Comparison of ENCODE assay signal across 12 cellular contexts in the genomic region with DNA sequence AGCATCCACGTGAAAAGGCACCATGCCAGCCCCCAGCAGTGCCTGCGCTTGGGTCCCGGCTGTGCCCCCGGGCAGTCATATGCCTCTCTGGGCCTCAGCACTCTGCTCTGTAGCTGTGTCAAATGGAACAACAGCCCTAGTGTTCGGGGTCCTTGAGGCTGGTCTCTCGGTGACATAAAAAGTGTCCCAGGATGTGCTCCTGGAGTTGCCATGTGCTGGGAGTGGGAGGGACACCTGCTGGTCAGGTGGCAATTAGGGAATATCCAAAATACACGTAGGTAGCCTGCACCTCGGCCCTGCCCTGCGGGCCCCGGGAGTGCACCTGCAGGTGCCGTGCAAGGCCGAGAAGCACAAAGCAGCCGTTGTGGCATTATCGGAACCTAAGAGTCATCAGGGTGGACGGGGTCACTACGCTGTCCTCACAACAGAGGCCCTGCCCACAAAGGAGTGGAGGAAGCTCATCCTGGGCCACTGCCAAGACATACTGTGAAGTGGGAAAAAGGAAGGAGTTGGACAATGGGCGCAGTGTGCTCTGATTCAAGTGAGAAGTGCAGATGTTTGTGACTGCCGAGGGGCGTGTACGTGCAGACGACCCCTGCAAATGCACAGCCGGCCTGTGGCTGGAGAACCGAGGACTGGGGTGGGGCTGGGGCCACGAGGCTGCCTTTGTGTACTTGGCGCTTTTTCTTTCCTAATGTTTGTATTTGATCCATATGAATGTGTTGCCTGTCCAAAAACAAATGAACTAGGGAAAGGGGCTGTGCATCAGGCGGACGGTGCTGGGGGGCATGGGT. TPM values are rescaled to one million over a fixed set of nuclear protein-coding genes. Genes with fewer than 3 reads are reported as not detected.
A peak's percentile ranks its signal among the peaks of the same experiment; 100 is the strongest.
DNase-seq lines count a peak whose midpoint lies in the region; TF ChIP-seq lines count a peak whose summit lies in the region.
"Had no signal": no experiment of that assay in that cellular context is flagged by ENCODE, and none has a peak within 500 bp of the region (broad histone marks: within the 10 kb centered on the region; RNA-seq: fewer than 3 reads in every experiment).

No MANE protein-coding gene starts in this region.

- H3K4me1 Mint-ChIP-seq in Calu3 (ENCODE audit: low read depth, unreplicated experiment), result peaks cover 28% of the 10 kb centered on the region
- H3K4me1 Mint-ChIP-seq in neural progenitor cell, result peaks cover 33% of the 10 kb centered on the region
- H3K4me1 Mint-ChIP-seq in activated CD4-positive, alpha-beta memory T cell treated with anti-CD3 and anti-CD28 coated beads, Interleukin-2, amount 10 ng/mL, durations not matched to agents 7 days and 5 days, result peaks cover 3% of the 10 kb centered on the region
- H3K4me1 Mint-ChIP-seq: activated T-helper 17 cell treated with anti-CD3 and anti-CD28 coated beads, Interleukin-2, amount 50 U/mL, for 72 hours had no signal

- no peaks in the 10 kb centered on the region for H3K9me3 ChIP-seq in neural progenitor cell (ENCODE audit: low read depth)

- DNase-seq in Calu3 (peak; percentile 95), NCI-H748 (lab: John Stamatoyannopoulos, UW; ENCODE audit: unreplicated experiment) (peak; percentile 87), epithelial cell of esophagus (ENCODE audit: low read depth) (peak; percentile 29), neural progenitor cell (ENCODE audit: low spot score) (no peak), HuH-7.5 (ENCODE audit: low spot score) (no peak), H7 (no peak), NCI-H2107 (lab: John Stamatoyannopoulos, UW) (no peak)
- no peak for DNase-seq in activated CD4-positive, alpha-beta memory T cell treated with anti-CD3 and anti-CD28 coated beads, Interleukin-2, amount 10 ng/mL, durations not matched to agents 7 days and 5 days
- DNase-seq: NCI-H2171 treated with DMSO at 0.1 percent for 48 hours, T-helper 9 cell had no signal

- H3K4me3 ChIP-seq in epithelial cell of esophagus (ENCODE audit: low read length) (no peak overlapping the region), neural progenitor cell (no peak overlapping the region), H7 (ENCODE audit: insufficient read depth, low read depth, low read length) (no peak overlapping the region)

- no peak overlapping the region for H3K27ac ChIP-seq in neural progenitor cell

- H3K4me2 ChIP-seq in neural progenitor cell, result no peak overlapping the region

- no TSS peak for BruUV-seq in Calu3 (replicated peaks; lab: Mats Ljungman, UMichigan)

- TF ChIP-seq CTCF in Calu3 (IDR thresholded peaks at IDR 0.05; ENCODE audit: unreplicated experiment) (peak; percentile 23), epithelial cell of esophagus (IDR thresholded peaks at IDR 0.05; ENCODE audit: insufficient read depth, low read depth, low read length, missing control alignments) (no peak), neural progenitor cell (IDR thresholded peaks at IDR 0.05) (no peak)

- H3K9ac ChIP-seq in neural progenitor cell, result no peak overlapping the region

- H3K36me3 Mint-ChIP-seq in Calu3 (ENCODE audit: insufficient read depth, unreplicated experiment) (peaks cover 64% of the 10 kb centered on the region), neural progenitor cell (no peaks in the 10 kb centered on the region)
- H3K36me3 Mint-ChIP-seq in activated CD4-positive, alpha-beta memory T cell treated with anti-CD3 and anti-CD28 coated beads, Interleukin-2, amount 10 ng/mL, durations not matched to agents 7 days and 5 days (ENCODE audit: low read depth), result peaks cover 21% of the 10 kb centered on the region

- peaks cover 3% of the 10 kb centered on the region for H4K20me1 ChIP-seq in neural progenitor cell (ENCODE audit: low read depth)

- H3K79me2 ChIP-seq in neural progenitor cell (ENCODE audit: low read depth), result no peaks in the 10 kb centered on the region

- no peaks in the 10 kb centered on the region for H3K27me3 Mint-ChIP-seq in Calu3 (ENCODE audit: unreplicated experiment)
- peaks cover 3% of the 10 kb centered on the region for H3K27me3 Mint-ChIP-seq in neural progenitor cell (ENCODE audit: insufficient read depth, low read depth)
- H3K27me3 Mint-ChIP-seq in activated CD4-positive, alpha-beta memory T cell treated with anti-CD3 and anti-CD28 coated beads, Interleukin-2, amount 10 ng/mL, durations not matched to agents 7 days and 5 days, result no peaks in the 10 kb centered on the region
- H3K27me3 Mint-ChIP-seq: activated T-helper 17 cell treated with anti-CD3 and anti-CD28 coated beads, Interleukin-2, amount 50 U/mL, for 72 hours had no signal

- H3K4me1 ChIP-seq in neural progenitor cell, result peaks cover 10% of the 10 kb centered on the region

- H2AFZ ChIP-seq in neural progenitor cell (replicated peaks), result no peak overlapping the region

- H3F3A ChIP-seq in neural progenitor cell (ENCODE audit: low read depth), result no peaks in the 10 kb centered on the region

- CTCF ChIA-PET in Calu3 (lab: Charles Lee), result interaction anchor here (0.6 to 2.4 kb wide), 18 partner anchors 15 to 365 kb away, joined by 3 to 26 read pairs (median 4); a partner anchor contains a TSS
- CTCF ChIA-PET in activated CD4-positive, alpha-beta memory T cell treated with anti-CD3 and anti-CD28 coated beads, Interleukin-2, amount 10 ng/mL, durations not matched to agents 7 days and 5 days (lab: Charles Lee), result interaction anchor here (1.0 to 1.1 kb wide), 3 partner anchors 15 to 127 kb away, joined by 3 to 5 read pairs (median 4); no protein-coding TSS in a partner anchor

- intact Hi-C loops in Calu3 (cut with micrococcal nuclease; ENCODE audit: unreplicated experiment), result loop anchor here (2.0 to 5.0 kb wide), 2 partner anchors 36 to 45 kb away; no protein-coding TSS in a partner anchor

- H3K27ac Mint-ChIP-seq in Calu3 (ENCODE audit: unreplicated experiment) (peak overlapping the region; percentile 87), neural progenitor cell (peak overlapping the region; percentile 59)
- H3K27ac Mint-ChIP-seq in activated CD4-positive, alpha-beta memory T cell treated with anti-CD3 and anti-CD28 coated beads, Interleukin-2, amount 10 ng/mL, durations not matched to agents 7 days and 5 days, result no peak overlapping the region
- H3K27ac Mint-ChIP-seq: activated T-helper 17 cell treated with anti-CD3 and anti-CD28 coated beads, Interleukin-2, amount 50 U/mL, for 72 hours had no signal

- H3K9me3 Mint-ChIP-seq in Calu3 (ENCODE audit: low read depth, unreplicated experiment) (no peaks in the 10 kb centered on the region), neural progenitor cell (no peaks in the 10 kb centered on the region)
- H3K9me3 Mint-ChIP-seq in activated CD4-positive, alpha-beta memory T cell treated with anti-CD3 and anti-CD28 coated beads, Interleukin-2, amount 10 ng/mL, durations not matched to agents 7 days and 5 days, result no peaks in the 10 kb centered on the region
- H3K9me3 Mint-ChIP-seq: activated T-helper 17 cell treated with anti-CD3 and anti-CD28 coated beads, Interleukin-2, amount 50 U/mL, for 72 hours had no signal

- H3K27me3 ChIP-seq in neural progenitor cell, result no peaks in the 10 kb centered on the region
- no peaks in the 10 kb centered on the region for H3K27me3 ChIP-seq in H7 (ENCODE audit: control insufficient read depth, insufficient read depth, low read length)

- H3K36me3 ChIP-seq in neural progenitor cell (no peaks in the 10 kb centered on the region), H7 (replicated peaks; ENCODE audit: control insufficient read depth, insufficient read depth, low read length) (no peaks in the 10 kb centered on the region; the same call in 1 of the 2 replicates)

- POLR2A ChIA-PET in activated CD4-positive, alpha-beta memory T cell treated with anti-CD3 and anti-CD28 coated beads, Interleukin-2, amount 10 ng/mL, durations not matched to agents 7 days and 5 days (lab: Charles Lee), result interaction anchor here (0.8 kb wide), 1 partner anchor 16 kb away, joined by 4 read pairs; no protein-coding TSS in a partner anchor

- H3K4me3 Mint-ChIP-seq in Calu3 (ENCODE audit: low read depth, unreplicated experiment) (peak overlapping the region; percentile 49), neural progenitor cell (peak overlapping the region; percentile 64)
- no peak overlapping the region for H3K4me3 Mint-ChIP-seq in activated CD4-positive, alpha-beta memory T cell treated with anti-CD3 and anti-CD28 coated beads, Interleukin-2, amount 10 ng/mL, durations not matched to agents 7 days and 5 days
- H3K4me3 Mint-ChIP-seq: activated T-helper 17 cell treated with anti-CD3 and anti-CD28 coated beads, Interleukin-2, amount 50 U/mL, for 72 hours had no signal

RNA-seq across cellular contexts. Expression of a gene that starts 24.6 kb away (rescaled TPM):
- total RNA-seq in Calu3 (2022) (51.9 and 63.9 TPM in 2 replicates), neural progenitor cell (ENCODE audit: low replicate concordance) (0.88 and 3.1 TPM in 2 replicates)
- 14.6 and 18.4 TPM in 2 replicates for total RNA-seq in H7 (2014; rRNA removed; shearing (Covaris generic))
- total RNA-seq in activated CD4-positive, alpha-beta memory T cell treated with anti-CD3 and anti-CD28 coated beads, Interleukin-2, amount 10 ng/mL, durations not matched to agents 7 days and 5 days, result 10 to 100 TPM; 51.5 to 51.7 TPM

RNA-seq across cellular contexts. Expression of a gene that starts 41.7 kb away (rescaled TPM):
- not detected in 2 replicates for total RNA-seq in Calu3 (2022)
- total RNA-seq in neural progenitor cell (ENCODE audit: low replicate concordance), result 0.12 and 0.26 TPM in 2 replicates
- total RNA-seq in H7 (2014; rRNA removed; shearing (Covaris generic)), result 0.30 and 1.1 TPM in 2 replicates
- not detected for total RNA-seq in activated CD4-positive, alpha-beta memory T cell treated with anti-CD3 and anti-CD28 coated beads, Interleukin-2, amount 10 ng/mL, durations not matched to agents 7 days and 5 days
- total RNA-seq: activated T-helper 17 cell treated with anti-CD3 and anti-CD28 coated beads, Interleukin-2, amount 50 U/mL, for 72 hours; H4 had no signal

Comparison
In these comparisons a context has a peak if more than half of its experiments do, and no peak if none do; other contexts are left out.
1. DNase-seq: peak in Calu3 (single experiment), NCI-H748 (single experiment) and epithelial cell of esophagus (single experiment); none in neural progenitor cell (single experiment), HuH-7.5 (single experiment), H7 (single experiment), activated CD4-positive, alpha-beta memory T cell treated with anti-CD3 and anti-CD28 coated beads, Interleukin-2, amount 10 ng/mL, durations not matched to agents 7 days and 5 days (single experiment) and NCI-H2107 (single experiment).